ENCODE assay signal across 1 cellular context in the genomic region with DNA sequence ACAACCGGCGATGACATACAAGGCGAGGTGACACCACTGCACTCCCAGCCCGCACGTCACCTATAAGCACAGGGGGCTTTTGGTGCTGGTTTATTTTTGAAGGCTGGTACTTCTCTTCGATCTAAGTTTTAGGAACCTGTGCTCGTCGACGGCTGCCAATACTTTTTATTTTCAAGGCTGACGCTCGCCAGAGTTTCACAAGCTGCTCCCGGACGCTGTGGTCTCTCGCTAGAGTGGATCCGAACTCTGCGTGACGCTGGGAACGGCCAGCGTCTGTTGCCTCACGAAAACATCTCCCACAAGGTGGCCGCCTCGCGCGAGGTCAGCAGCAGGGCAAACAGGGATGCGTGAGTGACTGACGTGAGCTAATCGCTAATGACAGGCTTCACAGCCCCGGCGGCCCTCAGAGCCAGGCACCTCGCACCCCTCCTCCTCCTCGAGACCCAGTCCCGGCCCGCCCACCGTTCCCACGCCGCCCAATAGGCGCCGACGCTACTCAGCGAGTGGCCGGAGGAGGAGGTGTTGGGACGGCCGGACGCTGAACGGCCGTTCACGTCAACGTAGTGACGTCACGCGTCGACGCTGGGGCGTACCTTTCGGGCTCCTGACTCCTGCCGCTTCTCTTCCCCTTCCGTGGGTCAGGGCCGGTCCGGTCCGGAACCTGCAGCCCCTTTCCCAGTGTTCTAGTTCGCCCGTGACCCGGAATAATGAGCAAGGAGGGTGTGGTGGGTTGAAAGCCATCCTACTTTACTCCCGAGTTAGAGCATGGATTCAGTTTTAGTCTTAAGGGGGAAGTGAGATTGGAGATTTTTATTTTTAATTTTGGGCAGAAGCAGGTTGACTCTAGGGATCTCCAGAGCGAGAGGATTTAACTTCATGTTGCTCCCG.
TF ChIP-seq lines count a peak whose summit lies in the region.

Gene CLCN3 (plus strand): TSS at position 621 of the 888 bp plus-strand sequence. CDS start 15,351 bp downstream, outside the sequence.

TF ChIP-seq in K562, 482 proteins besides CTCF, POLR2A, EP300 and RAD21 (continued from another document and continues in another):
- TF ChIP-seq BRF1 (IDR thresholded peaks at IDR 0.05; ENCODE audit: borderline replicate concordance, extremely low read depth, insufficient read length) (no peak), SIN3A (IDR thresholded peaks at IDR 0.05; ENCODE audit: borderline replicate concordance in 2 of 2, control insufficient read depth in 1 of 2, low read depth in 2 of 2, low read length in 2 of 2) (peak in 1 of 2 experiments; percentile 50; a peak in 1 of 4 replicates), JUN (IDR thresholded peaks at IDR 0.05; ENCODE audit: borderline replicate concordance, low read depth, low read length) (0 out of 2 replicates have a peak, but pooled peaks have one; percentile 56), JUN (CRISPR knock-in tag; IDR thresholded peaks at IDR 0.05; ENCODE audit: borderline replicate concordance) (no peak; the same call in 1 of the 2 replicates), KHSRP (IDR thresholded peaks at IDR 0.05) (peak; percentile 97), NR3C1 (CRISPR knock-in tag; IDR thresholded peaks at IDR 0.05) (no peak), NR2C2 (CRISPR knock-in tag; IDR thresholded peaks at IDR 0.05) (peak; percentile 76), NR2C2 (tag; IDR thresholded peaks at IDR 0.05) (peak; percentile 90), TBL1XR1 (IDR thresholded peaks at IDR 0.05; ENCODE audit: low read length in 2 of 2) (peak in 1 of 2 experiments; percentile 6; a peak in 1 of 4 replicates), NCOA1 (IDR thresholded peaks at IDR 0.05; ENCODE audit: low read depth) (peak; percentile 48), ETV5 (CRISPR knock-in tag; IDR thresholded peaks at IDR 0.05; ENCODE audit: low read depth) (peak; percentile 50), ZNF764 (CRISPR knock-in tag; IDR thresholded peaks at IDR 0.05; ENCODE audit: low read depth) (no peak), ZEB2 (IDR thresholded peaks at IDR 0.05) (peak; percentile 10; the same call in 1 of the 2 replicates), FOSL1 (tag; conservative IDR thresholded peaks at IDR 0.05) (no peak), CBX3 (IDR thresholded peaks at IDR 0.05; ENCODE audit: borderline replicate concordance in 1 of 2, low read length in 2 of 2) (peak in 1 of 2 experiments; percentile 53; a peak in 2 of 3 replicates), MECOM (CRISPR knock-in tag; IDR thresholded peaks at IDR 0.05) (no peak), ZNF395 (CRISPR knock-in tag; IDR thresholded peaks at IDR 0.05) (0 out of 2 replicates have a peak, but pooled peaks have one; percentile 24), STAT6 (CRISPR knock-in tag; IDR thresholded peaks at IDR 0.05) (no peak), FUS (optimal IDR thresholded peaks at IDR 0.05; ENCODE audit: low read depth, low read length) (no peak), GTF2B (IDR thresholded peaks at IDR 0.05; ENCODE audit: extremely low read depth, insufficient read length) (peak; percentile 51), JUND (IDR thresholded peaks at IDR 0.05; ENCODE audit: borderline replicate concordance, low read depth, low read length) (peak; percentile 82), JUND (tag; IDR thresholded peaks at IDR 0.05; ENCODE audit: borderline replicate concordance, low read depth, low read length) (peak; percentile 81; the same call in 2 of the 3 replicates), ZKSCAN1 (IDR thresholded peaks at IDR 0.05; ENCODE audit: low read depth, low read length) (no peak), MYNN (IDR thresholded peaks at IDR 0.05) (0 out of 2 replicates have a peak, but pooled peaks have one; percentile 49), MYNN (CRISPR knock-in tag; IDR thresholded peaks at IDR 0.05) (no peak), ATF7 (IDR thresholded peaks at IDR 0.05) (peak; percentile 99), TEAD2 (tag; IDR thresholded peaks at IDR 0.05) (no peak), MBD2 (IDR thresholded peaks at IDR 0.05; ENCODE audit: borderline replicate concordance, low read depth) (peak; percentile 50; the same call in 1 of the 2 replicates), MXI1 (IDR thresholded peaks at IDR 0.05; ENCODE audit: low read depth, low read length) (no peak), NCOA6 (IDR thresholded peaks at IDR 0.05) (peak; percentile 97)
- TF ChIP-seq, protein P1, sequence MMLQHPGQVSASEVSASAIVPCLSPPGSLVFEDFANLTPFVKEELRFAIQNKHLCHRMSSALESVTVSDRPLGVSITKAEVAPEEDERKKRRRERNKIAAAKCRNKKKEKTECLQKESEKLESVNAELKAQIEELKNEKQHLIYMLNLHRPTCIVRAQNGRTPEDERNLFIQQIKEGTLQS (IDR thresholded peaks at IDR 0.05): peak; percentile 98
- TF ChIP-seq, protein P1 (CRISPR knock-in tag; conservative IDR thresholded peaks at IDR 0.05): no peak; the same call in 1 of the 2 replicates
- TF ChIP-seq, protein P2, sequence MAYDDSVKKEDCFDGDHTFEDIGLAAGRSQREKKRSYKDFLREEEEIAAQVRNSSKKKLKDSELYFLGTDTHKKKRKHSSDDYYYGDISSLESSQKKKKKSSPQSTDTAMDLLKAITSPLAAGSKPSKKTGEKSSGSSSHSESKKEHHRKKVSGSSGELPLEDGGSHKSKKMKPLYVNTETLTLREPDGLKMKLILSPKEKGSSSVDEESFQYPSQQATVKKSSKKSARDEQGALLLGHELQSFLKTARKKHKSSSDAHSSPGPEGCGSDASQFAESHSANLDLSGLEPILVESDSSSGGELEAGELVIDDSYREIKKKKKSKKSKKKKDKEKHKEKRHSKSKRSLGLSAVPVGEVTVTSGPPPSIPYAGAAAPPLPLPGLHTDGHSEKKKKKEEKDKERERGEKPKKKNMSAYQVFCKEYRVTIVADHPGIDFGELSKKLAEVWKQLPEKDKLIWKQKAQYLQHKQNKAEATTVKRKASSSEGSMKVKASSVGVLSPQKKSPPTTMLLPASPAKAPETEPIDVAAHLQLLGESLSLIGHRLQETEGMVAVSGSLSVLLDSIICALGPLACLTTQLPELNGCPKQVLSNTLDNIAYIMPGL (CRISPR knock-in tag; IDR thresholded peaks at IDR 0.05): no peak
- TF ChIP-seq, protein P3, sequence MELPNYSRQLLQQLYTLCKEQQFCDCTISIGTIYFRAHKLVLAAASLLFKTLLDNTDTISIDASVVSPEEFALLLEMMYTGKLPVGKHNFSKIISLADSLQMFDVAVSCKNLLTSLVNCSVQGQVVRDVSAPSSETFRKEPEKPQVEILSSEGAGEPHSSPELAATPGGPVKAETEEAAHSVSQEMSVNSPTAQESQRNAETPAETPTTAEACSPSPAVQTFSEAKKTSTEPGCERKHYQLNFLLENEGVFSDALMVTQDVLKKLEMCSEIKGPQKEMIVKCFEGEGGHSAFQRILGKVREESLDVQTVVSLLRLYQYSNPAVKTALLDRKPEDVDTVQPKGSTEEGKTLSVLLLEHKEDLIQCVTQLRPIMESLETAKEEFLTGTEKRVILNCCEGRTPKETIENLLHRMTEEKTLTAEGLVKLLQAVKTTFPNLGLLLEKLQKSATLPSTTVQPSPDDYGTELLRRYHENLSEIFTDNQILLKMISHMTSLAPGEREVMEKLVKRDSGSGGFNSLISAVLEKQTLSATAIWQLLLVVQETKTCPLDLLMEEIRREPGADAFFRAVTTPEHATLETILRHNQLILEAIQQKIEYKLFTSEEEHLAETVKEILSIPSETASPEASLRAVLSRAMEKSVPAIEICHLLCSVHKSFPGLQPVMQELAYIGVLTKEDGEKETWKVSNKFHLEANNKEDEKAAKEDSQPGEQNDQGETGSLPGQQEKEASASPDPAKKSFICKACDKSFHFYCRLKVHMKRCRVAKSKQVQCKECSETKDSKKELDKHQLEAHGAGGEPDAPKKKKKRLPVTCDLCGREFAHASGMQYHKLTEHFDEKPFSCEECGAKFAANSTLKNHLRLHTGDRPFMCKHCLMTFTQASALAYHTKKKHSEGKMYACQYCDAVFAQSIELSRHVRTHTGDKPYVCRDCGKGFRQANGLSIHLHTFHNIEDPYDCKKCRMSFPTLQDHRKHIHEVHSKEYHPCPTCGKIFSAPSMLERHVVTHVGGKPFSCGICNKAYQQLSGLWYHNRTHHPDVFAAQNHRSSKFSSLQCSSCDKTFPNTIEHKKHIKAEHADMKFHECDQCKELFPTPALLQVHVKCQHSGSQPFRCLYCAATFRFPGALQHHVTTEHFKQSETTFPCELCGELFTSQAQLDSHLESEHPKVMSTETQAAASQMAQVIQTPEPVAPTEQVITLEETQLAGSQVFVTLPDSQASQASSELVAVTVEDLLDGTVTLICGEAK (IDR thresholded peaks at IDR 0.05): peak; percentile 59
- TF ChIP-seq, protein P3 (CRISPR knock-in tag; IDR thresholded peaks at IDR 0.05): no peak
- TF ChIP-seq, protein P4, sequence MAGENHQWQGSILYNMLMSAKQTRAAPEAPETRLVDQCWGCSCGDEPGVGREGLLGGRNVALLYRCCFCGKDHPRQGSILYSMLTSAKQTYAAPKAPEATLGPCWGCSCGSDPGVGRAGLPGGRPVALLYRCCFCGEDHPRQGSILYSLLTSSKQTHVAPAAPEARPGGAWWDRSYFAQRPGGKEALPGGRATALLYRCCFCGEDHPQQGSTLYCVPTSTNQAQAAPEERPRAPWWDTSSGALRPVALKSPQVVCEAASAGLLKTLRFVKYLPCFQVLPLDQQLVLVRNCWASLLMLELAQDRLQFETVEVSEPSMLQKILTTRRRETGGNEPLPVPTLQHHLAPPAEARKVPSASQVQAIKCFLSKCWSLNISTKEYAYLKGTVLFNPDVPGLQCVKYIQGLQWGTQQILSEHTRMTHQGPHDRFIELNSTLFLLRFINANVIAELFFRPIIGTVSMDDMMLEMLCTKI (IDR thresholded peaks at IDR 0.05; ENCODE audit: partially characterized antibody): no peak
- TF ChIP-seq, protein P5, sequence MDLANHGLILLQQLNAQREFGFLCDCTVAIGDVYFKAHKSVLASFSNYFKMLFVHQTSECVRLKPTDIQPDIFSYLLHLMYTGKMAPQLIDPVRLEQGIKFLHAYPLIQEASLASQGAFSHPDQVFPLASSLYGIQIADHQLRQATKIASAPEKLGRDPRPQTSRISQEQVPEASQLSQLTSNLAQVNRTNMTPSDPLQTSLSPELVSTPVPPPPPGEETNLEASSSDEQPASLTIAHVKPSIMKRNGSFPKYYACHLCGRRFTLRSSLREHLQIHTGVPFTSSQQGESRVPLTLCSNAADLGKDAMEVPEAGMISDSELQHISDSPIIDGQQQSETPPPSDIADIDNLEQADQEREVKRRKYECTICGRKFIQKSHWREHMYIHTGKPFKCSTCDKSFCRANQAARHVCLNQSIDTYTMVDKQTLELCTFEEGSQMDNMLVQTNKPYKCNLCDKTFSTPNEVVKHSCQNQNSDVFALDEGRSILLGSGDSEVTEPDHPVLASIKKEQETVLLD (IDR thresholded peaks at IDR 0.05): peak; percentile 99
